In the genomic region with DNA sequence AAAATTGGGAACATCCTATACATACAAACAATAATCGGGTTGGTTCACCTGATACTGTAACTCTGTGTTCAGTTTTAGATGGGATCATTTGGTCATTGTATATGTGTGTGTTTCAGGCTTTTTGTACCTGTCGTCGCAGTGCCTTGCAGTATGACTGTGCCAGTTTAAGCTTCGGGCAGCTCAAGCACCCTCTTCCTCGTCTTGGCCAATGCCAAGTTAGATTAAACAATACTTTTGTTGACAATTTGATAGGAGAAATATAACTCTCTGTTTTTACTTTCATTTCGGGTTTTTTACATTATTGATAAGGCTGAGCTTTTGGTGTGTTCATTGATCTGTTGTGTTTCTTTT, we compare ENCODE assay signal across 1 cellular context.
TF ChIP-seq lines count a peak whose summit lies in the region.

No MANE protein-coding gene starts in this region.

TF ChIP-seq in GM12878, 131 proteins besides CTCF, POLR2A, EP300 and RAD21:
- TF ChIP-seq NBN (IDR thresholded peaks at IDR 0.05): no peak
- TF ChIP-seq PAX5 (IDR thresholded peaks at IDR 0.05; ENCODE audit: borderline replicate concordance, low read depth, low read length): no peak
- no peak for TF ChIP-seq IRF3 (IDR thresholded peaks at IDR 0.05)
- TF ChIP-seq, protein P1, sequence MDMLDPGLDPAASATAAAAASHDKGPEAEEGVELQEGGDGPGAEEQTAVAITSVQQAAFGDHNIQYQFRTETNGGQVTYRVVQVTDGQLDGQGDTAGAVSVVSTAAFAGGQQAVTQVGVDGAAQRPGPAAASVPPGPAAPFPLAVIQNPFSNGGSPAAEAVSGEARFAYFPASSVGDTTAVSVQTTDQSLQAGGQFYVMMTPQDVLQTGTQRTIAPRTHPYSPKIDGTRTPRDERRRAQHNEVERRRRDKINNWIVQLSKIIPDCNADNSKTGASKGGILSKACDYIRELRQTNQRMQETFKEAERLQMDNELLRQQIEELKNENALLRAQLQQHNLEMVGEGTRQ (IDR thresholded peaks at IDR 0.05; ENCODE audit: borderline replicate concordance, low read depth, low read length): no peak
- no peak for TF ChIP-seq JUNB (IDR thresholded peaks at IDR 0.05)
- no peak for TF ChIP-seq NFIC (IDR thresholded peaks at IDR 0.05; ENCODE audit: low read depth, low read length)
- TF ChIP-seq HDAC6 (IDR thresholded peaks at IDR 0.05; ENCODE audit: unreplicated experiment): no peak
- TF ChIP-seq CHD1 (IDR thresholded peaks at IDR 0.05; ENCODE audit: low read depth, low read length): no peak
- no peak for TF ChIP-seq MEF2A (IDR thresholded peaks at IDR 0.05; ENCODE audit: insufficient read depth, low read depth, low read length)
- TF ChIP-seq RUNX3 (IDR thresholded peaks at IDR 0.05; ENCODE audit: low read length): no peak
- TF ChIP-seq ZNF274 (IDR thresholded peaks at IDR 0.05; ENCODE audit: insufficient read depth, insufficient read length): no peak
- no peak for TF ChIP-seq RFX5 (IDR thresholded peaks at IDR 0.05; ENCODE audit: low read depth, low read length)
